In the genomic region with DNA sequence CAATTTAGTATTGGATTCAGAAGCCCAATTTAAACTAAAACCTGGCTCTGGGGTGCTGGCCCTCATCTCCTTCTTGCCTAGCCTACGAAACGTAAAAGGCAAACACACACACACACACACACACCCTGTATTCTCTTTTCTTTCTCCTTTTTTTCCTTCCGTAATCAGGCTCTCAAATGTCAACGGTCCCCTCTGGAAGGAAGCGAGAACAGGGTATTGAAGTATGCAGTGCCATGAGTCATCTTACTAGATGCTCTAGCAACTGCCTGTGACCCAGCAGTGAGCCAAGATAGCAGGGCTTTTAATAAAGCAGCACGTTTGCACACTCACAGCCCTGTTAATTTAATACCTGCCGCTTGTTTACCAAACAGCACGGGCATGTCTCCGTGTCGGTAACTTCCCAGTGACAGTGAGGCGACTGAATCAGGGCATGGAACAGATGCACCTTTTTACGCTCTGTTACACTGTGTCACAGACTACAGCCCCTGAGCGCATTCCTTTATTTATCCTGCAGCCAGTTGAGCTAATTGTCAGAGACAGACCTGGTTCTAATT, we compare ENCODE assay signal across 10 cellular contexts.
DNase-seq lines count a peak whose midpoint lies in the region; ATAC-seq, FAIRE-seq and TF ChIP-seq lines count a peak whose summit lies in the region.
"Had no signal": no experiment of that assay in that cellular context is flagged by ENCODE, and none has a peak within 500 bp of the region (broad histone marks: within the 10 kb centered on the region; RNA-seq: fewer than 3 reads in every experiment).

No MANE protein-coding gene starts in this region.

- H3K9ac ChIP-seq in iPS-18a (ENCODE audit: low read length) = peak overlapping the region; percentile 10

- no peaks in the 10 kb centered on the region for H3K9me3 ChIP-seq in iPS-18a (ENCODE audit: control insufficient read depth, low read depth, low read length)
- no peaks in the 10 kb centered on the region for H3K9me3 ChIP-seq in esophagus squamous epithelium

- TF ChIP-seq POLR2A in esophagus squamous epithelium (IDR thresholded peaks at IDR 0.05) = no peak

- H3K4me3 ChIP-seq in iPS-18a (ENCODE audit: low read length) = no peak overlapping the region
- H3K4me3 ChIP-seq in esophagus squamous epithelium = no peak overlapping the region
- H3K4me3 ChIP-seq: K562 had no signal

- no peak for FAIRE-seq in urothelium cell line (lab: Jason Lieb, UNC)
- FAIRE-seq: K562 had no signal

- ATAC-seq in left lobe of liver = no peak
- ATAC-seq: K562 had no signal

- intact Hi-C loops in esophagus squamous epithelium (cut with DNase I) = loop anchor here (10.0 kb wide), 1 partner anchor 58 kb away; no protein-coding TSS in a partner anchor

- H3K27me3 ChIP-seq in iPS-18a (ENCODE audit: control insufficient read depth, insufficient read depth, low read length) (no peaks in the 10 kb centered on the region), esophagus squamous epithelium (no peaks in the 10 kb centered on the region)

- peaks cover 52% of the 10 kb centered on the region for H3K4me1 ChIP-seq in iPS-18a (ENCODE audit: control insufficient read depth, low read depth, low read length)
- peaks cover 6 to 24% (median 12%) of the 10 kb centered on the region in 3 donors for H3K4me1 ChIP-seq in esophagus squamous epithelium

- DNase-seq in NCI-H2081 (lab: John Stamatoyannopoulos, UW) = peak; percentile 10 to 43
- DNase-seq in NCI-H2081 treated with DMSO at 0.1 percent for 48 hours (lab: John Stamatoyannopoulos, UW) = no peak
- DNase-seq in urothelium cell line (ENCODE audit: low spot score) = peak; percentile 66
- DNase-seq in NCI-H2029 treated with DMSO at 0.1 percent for 48 hours (lab: John Stamatoyannopoulos, UW) = no peak
- no peak for DNase-seq in left lobe of liver (ENCODE audit: low spot score)
- DNase-seq in esophagus squamous epithelium (lab: John Stamatoyannopoulos, UW) = no peak
- DNase-seq: 8988T had no signal

- TF ChIP-seq CTCF in VCaP (conservative IDR thresholded peaks at IDR 0.05) = no peak
- TF ChIP-seq CTCF in esophagus squamous epithelium (IDR thresholded peaks at IDR 0.05) = no peak

- peak overlapping the region; percentile 47 for H3K27ac ChIP-seq in VCaP
- peak overlapping the region; percentile 49 for H3K27ac ChIP-seq in iPS-18a (ENCODE audit: low read length)
- H3K27ac ChIP-seq in esophagus squamous epithelium = peak overlapping the region in 2 of 4 donors; percentile 3 to 58

- WGBS in esophagus squamous epithelium, 2 donors = 24 to 29% methylated on average over 12 to 13 of the region's 13 CpGs

- no peaks in the 10 kb centered on the region for H3K36me3 ChIP-seq in iPS-18a (ENCODE audit: control insufficient read depth, low read depth, low read length)
- H3K36me3 ChIP-seq in esophagus squamous epithelium = no peaks in the 10 kb centered on the region

Comparison
In these comparisons a context has a peak if more than half of its experiments do, and no peak if none do; other contexts are left out.
1. DNase-seq: peak in NCI-H2081 (2 of 2) and urothelium cell line (single experiment); none in NCI-H2081 treated with DMSO at 0.1 percent for 48 hours (single experiment), NCI-H2029 treated with DMSO at 0.1 percent for 48 hours (single experiment), left lobe of liver (single experiment) and esophagus squamous epithelium (single experiment).